ENCODE assay signal across 24 cellular contexts in the genomic region with DNA sequence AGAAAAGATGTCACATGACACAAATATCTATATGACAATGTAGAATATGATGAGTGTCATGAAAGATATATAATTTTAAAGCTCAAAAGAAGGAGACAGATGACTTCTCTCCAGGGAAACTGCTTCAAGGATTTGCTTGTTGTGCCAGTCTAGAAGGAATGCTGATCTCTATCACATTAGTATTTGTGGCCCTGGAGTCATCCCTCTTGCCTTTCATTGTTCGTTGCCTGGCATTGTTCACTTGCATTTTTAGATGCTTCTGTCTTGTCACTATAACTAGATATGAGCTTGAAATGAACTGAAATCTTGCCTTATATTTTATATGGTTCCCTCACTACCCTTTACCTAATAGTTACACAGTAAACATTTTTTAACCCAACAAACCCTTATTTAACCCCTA.
DNase-seq lines count a peak whose midpoint lies in the region; ATAC-seq and TF ChIP-seq lines count a peak whose summit lies in the region.
"Had no signal": no experiment of that assay in that cellular context is flagged by ENCODE, and none has a peak within 500 bp of the region (broad histone marks: within the 10 kb centered on the region; RNA-seq: fewer than 3 reads in every experiment).

No MANE protein-coding gene starts in this region.

- TF ChIP-seq CTCF in neural crest cell (conservative IDR thresholded peaks at IDR 0.05): no peak
- TF ChIP-seq CTCF in vagina (IDR thresholded peaks at IDR 0.05): no peak

- H3K4me1 Mint-ChIP-seq in neural crest cell: peaks cover 40% of the 10 kb centered on the region
- no peaks in the 10 kb centered on the region for H3K4me1 Mint-ChIP-seq in CD4-positive, alpha-beta memory T cell
- H3K4me1 Mint-ChIP-seq: CD8-positive, alpha-beta memory T cell had no signal

- peaks cover 0 to 9% (median 3%) of the 10 kb centered on the region in 3 donors for H3K4me1 ChIP-seq in skeletal muscle tissue (ENCODE audit: control insufficient read depth in 3 of 3, insufficient read depth in 3 of 3, low read length in 3 of 3)
- H3K4me1 ChIP-seq in vagina: peaks cover 7% of the 10 kb centered on the region
- no peaks in the 10 kb centered on the region for H3K4me1 ChIP-seq in CD4-positive, alpha-beta memory T cell (ENCODE audit: insufficient read depth, low read length)
- H3K4me1 ChIP-seq: A549 had no signal

- H3K36me3 Mint-ChIP-seq in neural crest cell (ENCODE audit: low read depth): peaks cover 11% of the 10 kb centered on the region
- H3K36me3 Mint-ChIP-seq in CD4-positive, alpha-beta memory T cell: no peaks in the 10 kb centered on the region
- H3K36me3 Mint-ChIP-seq: CD8-positive, alpha-beta memory T cell had no signal

- peaks cover 15% of the 10 kb centered on the region for H3K9me3 Mint-ChIP-seq in neural crest cell
- H3K9me3 Mint-ChIP-seq in CD4-positive, alpha-beta memory T cell: peaks cover 0 to 13% (median 3%) of the 10 kb centered on the region in 8 donors

- in situ Hi-C loops in SK-MEL-5 (cut with HindIII; ENCODE audit: low pct_unique_long_range_greater_than_20kb, low sequenced_read_pairs): no loop called here

- H3K27me3 ChIP-seq in skeletal muscle tissue (ENCODE audit: control insufficient read depth in 3 of 3, insufficient read depth in 3 of 3, low read length in 3 of 3) (no peaks in the 10 kb centered on the region), vagina (no peaks in the 10 kb centered on the region)
- H3K27me3 ChIP-seq in CD4-positive, alpha-beta memory T cell (ENCODE audit: insufficient read depth, low read length): no peaks in the 10 kb centered on the region
- H3K27me3 ChIP-seq: BLaER1 treated with 17β-estradiol and CSF1 and Interleukin-3, amounts not matched to agents 10 nM and 100 nM had no signal

- no peak for TF ChIP-seq POLR2A in vagina (IDR thresholded peaks at IDR 0.05)

- no peak overlapping the region for H3K9ac ChIP-seq in skeletal muscle tissue (ENCODE audit: low read depth in 1 of 3, low read length in 3 of 3)
- H3K9ac ChIP-seq: BLaER1 treated with 17β-estradiol and CSF1 and Interleukin-3, amounts not matched to agents 10 nM and 100 nM had no signal

- H3K27me3 Mint-ChIP-seq in neural crest cell (ENCODE audit: low read depth): no peaks in the 10 kb centered on the region
- no peaks in the 10 kb centered on the region for H3K27me3 Mint-ChIP-seq in CD4-positive, alpha-beta memory T cell
- H3K27me3 Mint-ChIP-seq: B cell had no signal

- H3K4me3 Mint-ChIP-seq in neural crest cell: no peak overlapping the region
- H3K4me3 Mint-ChIP-seq in CD4-positive, alpha-beta memory T cell: no peak overlapping the region
- H3K4me3 Mint-ChIP-seq: B cell; CD4-positive, alpha-beta T cell; CD8-positive, alpha-beta memory T cell had no signal

- H3K4me3 ChIP-seq in skeletal muscle tissue (ENCODE audit: low read length in 3 of 3) (no peak overlapping the region), vagina (no peak overlapping the region)
- H3K4me3 ChIP-seq in CD4-positive, alpha-beta memory T cell (ENCODE audit: low read length in 2 of 2): no peak overlapping the region
- H3K4me3 ChIP-seq: A549; BLaER1 treated with 17β-estradiol and CSF1 and Interleukin-3, amounts not matched to agents 10 nM and 100 nM; GM12878 had no signal

- no peak for ATAC-seq in GM18502 (IDR thresholded peaks at IDR 0.05; ENCODE audit: poor library complexity, unreplicated experiment)
- ATAC-seq: A549, GM12878 had no signal

- peak overlapping the region; percentile 28 for H3K27ac Mint-ChIP-seq in neural crest cell (ENCODE audit: unreplicated experiment)
- no peak overlapping the region for H3K27ac Mint-ChIP-seq in CD4-positive, alpha-beta memory T cell
- H3K27ac Mint-ChIP-seq: B cell; CD4-positive, alpha-beta T cell; CD8-positive, alpha-beta memory T cell had no signal

- DNase-seq in SK-MEL-5 (ENCODE audit: low read depth, low spot score) (peak; percentile 31), dermis blood vessel endothelial cell (peak; percentile 53), neural crest cell (ENCODE audit: low read depth, low spot score) (no peak), vagina (ENCODE audit: extremely low spot score in 2 of 2) (no peak)
- DNase-seq in CD4-positive, alpha-beta memory T cell: no peak
- DNase-seq: AML-193; CD4-positive, alpha-beta T cell; CD8-positive, alpha-beta memory T cell; COR-L47; DMS 273 treated with DMSO at 0.1 percent for 48 hours; DMS153; DMS53; DMS79; DND-41; EL; GDM1 had no signal

- H3K27ac ChIP-seq in skeletal muscle tissue (ENCODE audit: low read depth, low read length): peak overlapping the region; percentile 67
- no peak overlapping the region for H3K27ac ChIP-seq in vagina
- H3K27ac ChIP-seq in CD4-positive, alpha-beta memory T cell (ENCODE audit: low read depth, low read length): no peak overlapping the region
- H3K27ac ChIP-seq: 22Rv1, A549, C4-2B had no signal

- CTCF ChIA-PET in CD4-positive, alpha-beta memory T cell (lab: Charles Lee; ENCODE audit: partially characterized antibody): no interaction called here

- intact Hi-C loops in vagina (cut with DNase I): no loop called here
- intact Hi-C loops in CD4-positive, alpha-beta memory T cell (cut with micrococcal nuclease): no loop called here

- POLR2A ChIA-PET in CD4-positive, alpha-beta memory T cell (lab: Charles Lee; ENCODE audit: partially characterized antibody): no interaction called here

- H3K36me3 ChIP-seq in skeletal muscle tissue (ENCODE audit: control insufficient read depth in 3 of 3, insufficient read depth in 3 of 3, low read length in 3 of 3) (no peaks in the 10 kb centered on the region), vagina (no peaks in the 10 kb centered on the region)
- H3K36me3 ChIP-seq in CD4-positive, alpha-beta memory T cell (ENCODE audit: insufficient read depth, low read length): no peaks in the 10 kb centered on the region
- H3K36me3 ChIP-seq: BLaER1 treated with 17β-estradiol and CSF1 and Interleukin-3, amounts not matched to agents 10 nM and 100 nM had no signal

- H3K9me3 ChIP-seq in skeletal muscle tissue (ENCODE audit: control insufficient read depth in 3 of 3, low read length in 3 of 3) (no peaks in the 10 kb centered on the region), vagina (no peaks in the 10 kb centered on the region)
- H3K9me3 ChIP-seq in CD4-positive, alpha-beta memory T cell (ENCODE audit: control insufficient read depth in 1 of 2, low read length in 2 of 2): no peaks in the 10 kb centered on the region
- H3K9me3 ChIP-seq: A549 had no signal

Comparison
In these comparisons a context has a peak if more than half of its experiments do, and no peak if none do; other contexts are left out.
1. DNase-seq: peak in SK-MEL-5 (single experiment) and dermis blood vessel endothelial cell (single experiment); none in neural crest cell (single experiment), vagina (0 of 2) and CD4-positive, alpha-beta memory T cell (0 of 5).